ENCODE assay signal across 10 cellular contexts in the genomic region with DNA sequence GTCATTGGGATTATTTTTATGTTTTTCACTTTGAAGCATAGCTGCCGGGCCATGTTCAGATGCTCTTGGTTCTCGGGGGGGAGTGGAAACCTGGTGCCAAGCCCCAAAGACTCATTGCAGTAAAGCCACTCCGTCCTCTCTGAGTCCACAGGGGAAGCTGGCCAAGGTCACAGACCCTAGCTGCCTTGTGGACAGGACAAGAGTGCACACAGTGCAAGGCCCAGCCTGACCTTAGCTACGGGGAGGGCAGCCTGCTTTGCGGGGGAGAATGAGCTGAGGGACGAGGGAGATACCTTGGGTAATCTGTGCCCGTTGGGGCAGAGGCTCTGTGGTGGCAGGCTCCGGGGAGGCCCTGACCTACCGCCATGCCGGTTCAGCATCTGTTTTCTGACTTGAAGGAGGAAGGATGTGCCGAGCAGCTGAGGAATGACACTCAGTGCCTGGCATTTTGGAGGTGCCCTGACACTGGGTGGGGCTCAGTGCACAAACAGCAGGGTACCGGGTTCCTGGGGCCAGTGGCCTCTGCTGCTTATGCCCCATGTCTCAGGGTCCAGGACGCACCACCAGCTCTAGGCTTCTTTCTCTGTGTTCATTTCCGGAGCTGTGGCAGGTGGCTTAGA.
DNase-seq lines count a peak whose midpoint lies in the region; ATAC-seq, FAIRE-seq and TF ChIP-seq lines count a peak whose summit lies in the region.
"Had no signal": no experiment of that assay in that cellular context is flagged by ENCODE, and none has a peak within 500 bp of the region (broad histone marks: within the 10 kb centered on the region; RNA-seq: fewer than 3 reads in every experiment).

No MANE protein-coding gene starts in this region.

- no peak overlapping the region for H2AFZ ChIP-seq in PC-3 (ENCODE audit: low read length)

- peak; percentile 26 for FAIRE-seq in HTR-8/SVneo (lab: Jason Lieb, UNC)

- H3K27ac ChIP-seq in caudate nucleus (ENCODE audit: low read depth, low read length) (peak overlapping the region; percentile 12), suprapubic skin (peak overlapping the region; percentile 84), PC-3 (ENCODE audit: low read length) (no peak overlapping the region)

- TF ChIP-seq EP300 in suprapubic skin (IDR thresholded peaks at IDR 0.05), result no peak

- H3K9me3 ChIP-seq in suprapubic skin (no peaks in the 10 kb centered on the region), PC-3 (ENCODE audit: low read length) (no peaks in the 10 kb centered on the region)
- H3K9me3 ChIP-seq: MG63 had no signal

- peaks cover 3% of the 10 kb centered on the region for H3K36me3 ChIP-seq in suprapubic skin
- no peaks in the 10 kb centered on the region for H3K36me3 ChIP-seq in PC-3 (ENCODE audit: low read depth, low read length)

- CTCF ChIA-PET in PC-3 (lab: Charles Lee), result no interaction called here

- TF ChIP-seq POLR2A in suprapubic skin (IDR thresholded peaks at IDR 0.05), result no peak

- no peaks in the 10 kb centered on the region for H3K9me3 Mint-ChIP-seq in mesothelial cell of epicardium

- no peak overlapping the region for H3K4me3 Mint-ChIP-seq in mesothelial cell of epicardium

- POLR2A ChIA-PET in PC-3 (lab: Charles Lee; ENCODE audit: unreplicated experiment), result no interaction called here

- intact Hi-C loops in PC-3 (cut with micrococcal nuclease), result no loop called here

- H3K27me3 Mint-ChIP-seq in mesothelial cell of epicardium (ENCODE audit: low read depth), result no peaks in the 10 kb centered on the region

- H3K4me3 ChIP-seq in suprapubic skin (no peak overlapping the region), PC-3 (ENCODE audit: low read length) (no peak overlapping the region)
- H3K4me3 ChIP-seq: MG63 had no signal

- H3K4me1 ChIP-seq in suprapubic skin, result peaks cover 72% of the 10 kb centered on the region
- peaks cover 50% of the 10 kb centered on the region for H3K4me1 ChIP-seq in PC-3 (ENCODE audit: insufficient read depth, low read length)

- DNase-seq in HTR-8/SVneo (ENCODE audit: insufficient read length, low spot score) (no peak), caudate nucleus (lab: John Stamatoyannopoulos, UW) (no peak), mesothelial cell of epicardium (ENCODE audit: low spot score in 2 of 2, unreplicated experiment in 2 of 2) (no peak), suprapubic skin (ENCODE audit: low spot score in 2 of 2) (no peak), HuH-7.5 (ENCODE audit: low spot score) (no peak), PC-3 (no peak), NCI-H1417 treated with DMSO at 0.1 percent for 48 hours (lab: John Stamatoyannopoulos, UW) (no peak)
- DNase-seq: head of caudate nucleus, MG63 had no signal

- ATAC-seq in HG03095 (IDR thresholded peaks at IDR 0.05; ENCODE audit: unreplicated experiment) (no peak), PC-3 (no peak)

- H3K9me2 ChIP-seq in PC-3 (replicated peaks; ENCODE audit: low read length), result no peaks in the 10 kb centered on the region

- H3K27me3 ChIP-seq in suprapubic skin, result no peaks in the 10 kb centered on the region
- no peaks in the 10 kb centered on the region for H3K27me3 ChIP-seq in PC-3 (ENCODE audit: low read length)
- H3K27me3 ChIP-seq: MG63 had no signal

- H3F3A ChIP-seq in PC-3 (ENCODE audit: low read length, unreplicated experiment), result no peaks in the 10 kb centered on the region

- BruUV-seq in PC-3 (replicated peaks; lab: Mats Ljungman, UMichigan), result no TSS peak

- WGBS in suprapubic skin, result 86% methylated on average over 10 of the region's 14 CpGs

- peaks cover 7% of the 10 kb centered on the region for H3K36me3 Mint-ChIP-seq in mesothelial cell of epicardium

- no peaks in the 10 kb centered on the region for H3K79me2 ChIP-seq in PC-3 (ENCODE audit: low read length)

- no peak overlapping the region for H3K9ac ChIP-seq in PC-3 (ENCODE audit: low read length)

- H3K4me2 ChIP-seq in PC-3 (ENCODE audit: low read length), result no peak overlapping the region

- H4K20me1 ChIP-seq in PC-3 (ENCODE audit: low read length), result no peaks in the 10 kb centered on the region

- H3K4me1 Mint-ChIP-seq in mesothelial cell of epicardium, result peaks cover 59% of the 10 kb centered on the region

- H3K27ac Mint-ChIP-seq in mesothelial cell of epicardium, result peak overlapping the region; percentile 86

- no peak for TF ChIP-seq CTCF in mesothelial cell of epicardium (IDR thresholded peaks at IDR 0.05; ENCODE audit: unreplicated experiment)
- no peak for TF ChIP-seq CTCF in suprapubic skin (IDR thresholded peaks at IDR 0.05)
- TF ChIP-seq CTCF in PC-3 (conservative IDR thresholded peaks at IDR 0.05; ENCODE audit: low read depth, low read length), result no peak
